1 cellular context compared by ENCODE assay signal in genomic region chr2:201071305-201072200, GRCh38.
TF ChIP-seq lines count a peak whose summit lies in the region.

Gene HYCC2, minus strand, starts transcription at chr2:201071671. Its CDS starts 47,662 bp downstream, at chr2:201024009.
Gene NDUFB3, plus strand, starts transcription at chr2:201072001. Its CDS starts 6,882 bp downstream, at chr2:201078883.

TF ChIP-seq in K562, 482 proteins besides CTCF, POLR2A, EP300 and RAD21 (continued from another document and continues in another):
- TF ChIP-seq MNT (conservative IDR thresholded peaks at IDR 0.05) (peak; percentile 72 to 87; a peak in 3 of 4 replicates), CEBPG (CRISPR knock-in tag; IDR thresholded peaks at IDR 0.05) (no peak), CEBPG (tag; conservative IDR thresholded peaks at IDR 0.05 in 1 of 2, IDR thresholded peaks at IDR 0.05 in 1 of 2) (no peak), ZNF507 (tag; conservative IDR thresholded peaks at IDR 0.05) (no peak), GABPA (tag; conservative IDR thresholded peaks at IDR 0.05; ENCODE audit: low read depth) (peak; percentile 98), CAMTA2 (CRISPR knock-in tag; conservative IDR thresholded peaks at IDR 0.05) (no peak), STAT5B (CRISPR knock-in tag; IDR thresholded peaks at IDR 0.05) (no peak), TEAD1 (CRISPR knock-in tag; IDR thresholded peaks at IDR 0.05) (no peak), NR4A1 (CRISPR knock-in tag; IDR thresholded peaks at IDR 0.05) (no peak), NR4A1 (tag; IDR thresholded peaks at IDR 0.05) (no peak; the same call in 1 of the 2 replicates), CBFA2T3 (IDR thresholded peaks at IDR 0.05) (peak; percentile 22; the same call in 1 of the 2 replicates), ZNF263 (CRISPR knock-in tag; IDR thresholded peaks at IDR 0.05; ENCODE audit: borderline replicate concordance) (no peak), THRB (CRISPR knock-in tag; conservative IDR thresholded peaks at IDR 0.05) (no peak), HNRNPUL1 (IDR thresholded peaks at IDR 0.05; ENCODE audit: low read length) (no peak), ZNF212 (CRISPR knock-in tag; IDR thresholded peaks at IDR 0.05) (no peak), POLR2AphosphoS2 (IDR thresholded peaks at IDR 0.05; ENCODE audit: low read length) (peak; percentile 79; the same call in 1 of the 2 replicates), NR1H2 (CRISPR knock-in tag; IDR thresholded peaks at IDR 0.05) (no peak), MAZ (CRISPR knock-in tag; conservative IDR thresholded peaks at IDR 0.05 in 1 of 2, IDR thresholded peaks at IDR 0.05 in 1 of 2) (peak; percentile 45 to 86; a peak in 2 of 4 replicates), MED1 (CRISPR knock-in tag; IDR thresholded peaks at IDR 0.05; ENCODE audit: borderline replicate concordance) (no peak), PTBP1 (IDR thresholded peaks at IDR 0.05; ENCODE audit: low read depth, low read length) (no peak), ZNF512 (tag; IDR thresholded peaks at IDR 0.05) (no peak), STAT5A (IDR thresholded peaks at IDR 0.05; ENCODE audit: borderline replicate concordance, low read length) (peak; percentile 40; the same call in 1 of the 2 replicates), NCOA4 (IDR thresholded peaks at IDR 0.05; ENCODE audit: partially characterized antibody) (no peak), CXXC5 (CRISPR knock-in tag; IDR thresholded peaks at IDR 0.05) (peak; percentile 84), MAFK (IDR thresholded peaks at IDR 0.05; ENCODE audit: low read length) (no peak), ZNF699 (CRISPR knock-in tag; IDR thresholded peaks at IDR 0.05; ENCODE audit: insufficient replicate concordance) (no peak), CTBP1 (IDR thresholded peaks at IDR 0.05; ENCODE audit: borderline replicate concordance) (peak; percentile 79; the same call in 1 of the 2 replicates), KAT7 (CRISPR knock-in tag; IDR thresholded peaks at IDR 0.05; ENCODE audit: borderline replicate concordance) (no peak), ZNF324 (CRISPR knock-in tag; IDR thresholded peaks at IDR 0.05) (no peak), MTA3 (IDR thresholded peaks at IDR 0.05; ENCODE audit: borderline replicate concordance) (peak; percentile 76; the same call in 1 of the 2 replicates), HMBOX1 (IDR thresholded peaks at IDR 0.05) (0 out of 2 replicates have a peak, but pooled peaks have one; percentile 29), SMARCE1 (IDR thresholded peaks at IDR 0.05) (no peak), MBD1 (CRISPR knock-in tag; IDR thresholded peaks at IDR 0.05) (no peak)
- TF ChIP-seq, protein P1, sequence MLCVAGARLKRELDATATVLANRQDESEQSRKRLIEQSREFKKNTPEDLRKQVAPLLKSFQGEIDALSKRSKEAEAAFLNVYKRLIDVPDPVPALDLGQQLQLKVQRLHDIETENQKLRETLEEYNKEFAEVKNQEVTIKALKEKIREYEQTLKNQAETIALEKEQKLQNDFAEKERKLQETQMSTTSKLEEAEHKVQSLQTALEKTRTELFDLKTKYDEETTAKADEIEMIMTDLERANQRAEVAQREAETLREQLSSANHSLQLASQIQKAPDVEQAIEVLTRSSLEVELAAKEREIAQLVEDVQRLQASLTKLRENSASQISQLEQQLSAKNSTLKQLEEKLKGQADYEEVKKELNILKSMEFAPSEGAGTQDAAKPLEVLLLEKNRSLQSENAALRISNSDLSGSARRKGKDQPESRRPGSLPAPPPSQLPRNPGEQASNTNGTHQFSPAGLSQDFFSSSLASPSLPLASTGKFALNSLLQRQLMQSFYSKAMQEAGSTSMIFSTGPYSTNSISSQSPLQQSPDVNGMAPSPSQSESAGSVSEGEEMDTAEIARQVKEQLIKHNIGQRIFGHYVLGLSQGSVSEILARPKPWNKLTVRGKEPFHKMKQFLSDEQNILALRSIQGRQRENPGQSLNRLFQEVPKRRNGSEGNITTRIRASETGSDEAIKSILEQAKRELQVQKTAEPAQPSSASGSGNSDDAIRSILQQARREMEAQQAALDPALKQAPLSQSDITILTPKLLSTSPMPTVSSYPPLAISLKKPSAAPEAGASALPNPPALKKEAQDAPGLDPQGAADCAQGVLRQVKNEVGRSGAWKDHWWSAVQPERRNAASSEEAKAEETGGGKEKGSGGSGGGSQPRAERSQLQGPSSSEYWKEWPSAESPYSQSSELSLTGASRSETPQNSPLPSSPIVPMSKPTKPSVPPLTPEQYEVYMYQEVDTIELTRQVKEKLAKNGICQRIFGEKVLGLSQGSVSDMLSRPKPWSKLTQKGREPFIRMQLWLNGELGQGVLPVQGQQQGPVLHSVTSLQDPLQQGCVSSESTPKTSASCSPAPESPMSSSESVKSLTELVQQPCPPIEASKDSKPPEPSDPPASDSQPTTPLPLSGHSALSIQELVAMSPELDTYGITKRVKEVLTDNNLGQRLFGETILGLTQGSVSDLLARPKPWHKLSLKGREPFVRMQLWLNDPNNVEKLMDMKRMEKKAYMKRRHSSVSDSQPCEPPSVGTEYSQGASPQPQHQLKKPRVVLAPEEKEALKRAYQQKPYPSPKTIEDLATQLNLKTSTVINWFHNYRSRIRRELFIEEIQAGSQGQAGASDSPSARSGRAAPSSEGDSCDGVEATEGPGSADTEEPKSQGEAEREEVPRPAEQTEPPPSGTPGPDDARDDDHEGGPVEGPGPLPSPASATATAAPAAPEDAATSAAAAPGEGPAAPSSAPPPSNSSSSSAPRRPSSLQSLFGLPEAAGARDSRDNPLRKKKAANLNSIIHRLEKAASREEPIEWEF (CRISPR knock-in tag; IDR thresholded peaks at IDR 0.05) = no peak
- TF ChIP-seq, protein P2, sequence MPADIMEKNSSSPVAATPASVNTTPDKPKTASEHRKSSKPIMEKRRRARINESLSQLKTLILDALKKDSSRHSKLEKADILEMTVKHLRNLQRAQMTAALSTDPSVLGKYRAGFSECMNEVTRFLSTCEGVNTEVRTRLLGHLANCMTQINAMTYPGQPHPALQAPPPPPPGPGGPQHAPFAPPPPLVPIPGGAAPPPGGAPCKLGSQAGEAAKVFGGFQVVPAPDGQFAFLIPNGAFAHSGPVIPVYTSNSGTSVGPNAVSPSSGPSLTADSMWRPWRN (IDR thresholded peaks at IDR 0.05; ENCODE audit: low read depth) = 0 out of 2 replicates have a peak, but pooled peaks have one; percentile 5
- TF ChIP-seq, protein P3, sequence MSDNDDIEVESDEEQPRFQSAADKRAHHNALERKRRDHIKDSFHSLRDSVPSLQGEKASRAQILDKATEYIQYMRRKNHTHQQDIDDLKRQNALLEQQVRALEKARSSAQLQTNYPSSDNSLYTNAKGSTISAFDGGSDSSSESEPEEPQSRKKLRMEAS (CRISPR knock-in tag; IDR thresholded peaks at IDR 0.05) = peak; percentile 25; the same call in 1 of the 2 replicates
- TF ChIP-seq, protein P4, sequence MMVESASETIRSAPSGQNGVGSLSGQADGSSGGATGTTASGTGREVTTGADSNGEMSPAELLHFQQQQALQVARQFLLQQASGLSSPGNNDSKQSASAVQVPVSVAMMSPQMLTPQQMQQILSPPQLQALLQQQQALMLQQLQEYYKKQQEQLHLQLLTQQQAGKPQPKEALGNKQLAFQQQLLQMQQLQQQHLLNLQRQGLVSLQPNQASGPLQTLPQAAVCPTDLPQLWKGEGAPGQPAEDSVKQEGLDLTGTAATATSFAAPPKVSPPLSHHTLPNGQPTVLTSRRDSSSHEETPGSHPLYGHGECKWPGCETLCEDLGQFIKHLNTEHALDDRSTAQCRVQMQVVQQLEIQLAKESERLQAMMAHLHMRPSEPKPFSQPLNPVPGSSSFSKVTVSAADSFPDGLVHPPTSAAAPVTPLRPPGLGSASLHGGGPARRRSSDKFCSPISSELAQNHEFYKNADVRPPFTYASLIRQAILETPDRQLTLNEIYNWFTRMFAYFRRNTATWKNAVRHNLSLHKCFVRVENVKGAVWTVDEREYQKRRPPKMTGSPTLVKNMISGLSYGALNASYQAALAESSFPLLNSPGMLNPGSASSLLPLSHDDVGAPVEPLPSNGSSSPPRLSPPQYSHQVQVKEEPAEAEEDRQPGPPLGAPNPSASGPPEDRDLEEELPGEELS (CRISPR knock-in tag; IDR thresholded peaks at IDR 0.05; ENCODE audit: borderline replicate concordance) = no peak
- TF ChIP-seq, protein P5, sequence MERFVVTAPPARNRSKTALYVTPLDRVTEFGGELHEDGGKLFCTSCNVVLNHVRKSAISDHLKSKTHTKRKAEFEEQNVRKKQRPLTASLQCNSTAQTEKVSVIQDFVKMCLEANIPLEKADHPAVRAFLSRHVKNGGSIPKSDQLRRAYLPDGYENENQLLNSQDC (CRISPR knock-in tag; IDR thresholded peaks at IDR 0.05) = no peak
- TF ChIP-seq, protein P6, sequence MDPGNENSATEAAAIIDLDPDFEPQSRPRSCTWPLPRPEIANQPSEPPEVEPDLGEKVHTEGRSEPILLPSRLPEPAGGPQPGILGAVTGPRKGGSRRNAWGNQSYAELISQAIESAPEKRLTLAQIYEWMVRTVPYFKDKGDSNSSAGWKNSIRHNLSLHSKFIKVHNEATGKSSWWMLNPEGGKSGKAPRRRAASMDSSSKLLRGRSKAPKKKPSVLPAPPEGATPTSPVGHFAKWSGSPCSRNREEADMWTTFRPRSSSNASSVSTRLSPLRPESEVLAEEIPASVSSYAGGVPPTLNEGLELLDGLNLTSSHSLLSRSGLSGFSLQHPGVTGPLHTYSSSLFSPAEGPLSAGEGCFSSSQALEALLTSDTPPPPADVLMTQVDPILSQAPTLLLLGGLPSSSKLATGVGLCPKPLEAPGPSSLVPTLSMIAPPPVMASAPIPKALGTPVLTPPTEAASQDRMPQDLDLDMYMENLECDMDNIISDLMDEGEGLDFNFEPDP (CRISPR knock-in tag; IDR thresholded peaks at IDR 0.05) = no peak
- TF ChIP-seq, protein P7, sequence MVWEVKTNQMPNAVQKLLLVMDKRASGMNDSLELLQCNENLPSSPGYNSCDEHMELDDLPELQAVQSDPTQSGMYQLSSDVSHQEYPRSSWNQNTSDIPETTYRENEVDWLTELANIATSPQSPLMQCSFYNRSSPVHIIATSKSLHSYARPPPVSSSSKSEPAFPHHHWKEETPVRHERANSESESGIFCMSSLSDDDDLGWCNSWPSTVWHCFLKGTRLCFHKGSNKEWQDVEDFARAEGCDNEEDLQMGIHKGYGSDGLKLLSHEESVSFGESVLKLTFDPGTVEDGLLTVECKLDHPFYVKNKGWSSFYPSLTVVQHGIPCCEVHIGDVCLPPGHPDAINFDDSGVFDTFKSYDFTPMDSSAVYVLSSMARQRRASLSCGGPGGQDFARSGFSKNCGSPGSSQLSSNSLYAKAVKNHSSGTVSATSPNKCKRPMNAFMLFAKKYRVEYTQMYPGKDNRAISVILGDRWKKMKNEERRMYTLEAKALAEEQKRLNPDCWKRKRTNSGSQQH (CRISPR knock-in tag; IDR thresholded peaks at IDR 0.05) = 0 out of 2 replicates have a peak, but pooled peaks have one; percentile 50
